Comparison of ENCODE assay signal across 36 cellular contexts in the genomic region with DNA sequence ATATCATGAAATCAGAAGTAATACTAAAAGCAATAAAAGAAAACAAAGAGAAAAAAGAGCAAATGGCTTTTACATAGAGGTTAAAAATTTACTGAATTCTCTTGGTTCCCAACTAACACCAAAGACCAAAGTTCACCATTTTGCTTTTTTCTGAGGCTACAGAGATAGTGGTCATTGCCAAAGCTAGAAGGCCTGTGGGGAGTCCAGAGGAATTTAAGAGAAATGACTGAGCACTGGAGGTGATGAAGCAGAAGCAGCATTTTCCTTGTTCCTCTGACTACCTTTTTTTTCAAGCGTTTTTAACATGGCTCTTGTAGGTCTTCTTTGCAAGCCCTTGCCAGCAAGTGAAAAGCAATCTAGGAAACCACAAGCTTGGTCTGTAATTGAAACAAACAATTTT.
"Had no signal": no experiment of that assay in that cellular context is flagged by ENCODE, and none has a peak within 500 bp of the region (broad histone marks: within the 10 kb centered on the region; RNA-seq: fewer than 3 reads in every experiment).

No MANE protein-coding gene starts in this region.

- H3K9me3 Mint-ChIP-seq: activated CD4-positive, alpha-beta memory T cell treated with anti-CD3 and anti-CD28 coated beads, Interleukin-2, amount 10 ng/mL, durations not matched to agents 7 days and 5 days; activated naive CD4-positive, alpha-beta T cell treated with anti-CD3 and anti-CD28 coated beads, Interleukin-2, amount 10 ng/mL, durations not matched to agents 7 days and 5 days; brain; T-cell had no signal

- DNase-seq: activated CD4-positive, alpha-beta memory T cell treated with anti-CD3 and anti-CD28 coated beads, Interleukin-2, amount 10 ng/mL, durations not matched to agents 7 days and 5 days; activated CD4-positive, alpha-beta T cell treated with anti-CD3 and anti-CD28 coated beads for 1 hour; activated CD4-positive, alpha-beta T cell treated with anti-CD3 and anti-CD28 coated beads for 48 hours; activated CD4-positive, CD25-positive, alpha-beta regulatory T cell; activated CD8-positive, alpha-beta memory T cell treated with anti-CD3 and anti-CD28 coated beads for 24 hours; activated CD8-positive, alpha-beta memory T cell treated with anti-CD3 and anti-CD28 coated beads, Interleukin-2, amount 10 ng/mL, durations not matched to agents 7 days and 5 days; activated CD8-positive, alpha-beta memory T cell treated with anti-CD3 and anti-CD28 coated beads, Interleukin-2, amount 50 U/mL, for 48 hours; activated effector memory CD4-positive, alpha-beta T cell treated with Interleukin-2 at 50 U/mL for 16 hours; activated naive CD4-positive, alpha-beta T cell treated with anti-CD3 and anti-CD28 coated beads, Interleukin-2, amount 10 ng/mL, durations not matched to agents 7 days and 5 days; activated naive CD8-positive, alpha-beta T cell treated with anti-CD3 and anti-CD28 coated beads, Interleukin-2, amount 50 U/mL, for 24 hours; activated T-cell treated with anti-CD3 and anti-CD28 coated beads, Interleukin-2, amount 50 U/mL, for 48 hours; anterior cingulate cortex; NCI-H1048; NCI-H1105 treated with DMSO at 0.1 percent for 48 hours; NCI-H1436; NCI-H1694; NCI-H1930; NCI-H2107; NCI-H2171; NCI-H510A; NCI-H526; NCI-H748 treated with DMSO at 0.1 percent for 48 hours; PC-9; SIG-M5; T-cell; T-helper 2 cell; T-helper 9 cell; WERI-Rb-1 had no signal

- H3K36me3 ChIP-seq: WERI-Rb-1 had no signal

- H3K27me3 Mint-ChIP-seq: brain had no signal

- FAIRE-seq: bronchial epithelial cell, K562, RCC 7860 had no signal

- H3K4me3 Mint-ChIP-seq: activated CD4-positive, alpha-beta memory T cell treated with anti-CD3 and anti-CD28 coated beads, Interleukin-2, amount 10 ng/mL, durations not matched to agents 7 days and 5 days; activated CD8-positive, alpha-beta memory T cell treated with anti-CD3 and anti-CD28 coated beads, Interleukin-2, amount 10 ng/mL, durations not matched to agents 7 days and 5 days; activated naive CD4-positive, alpha-beta T cell treated with anti-CD3 and anti-CD28 coated beads, Interleukin-2, amount 10 ng/mL, durations not matched to agents 7 days and 5 days; activated naive CD8-positive, alpha-beta T cell; activated naive CD8-positive, alpha-beta T cell treated with anti-CD3 and anti-CD28 coated beads, Interleukin-2, amount 50 U/mL, for 24 hours; brain; T-cell had no signal

- H3K4me3 ChIP-seq: K562, PC-9 had no signal

- ATAC-seq: activated CD8-positive, alpha-beta memory T cell treated with anti-CD3 and anti-CD28 coated beads, Interleukin-2, amount 10 ng/mL, durations not matched to agents 7 days and 5 days; activated naive CD8-positive, alpha-beta T cell treated with anti-CD3 and anti-CD28 coated beads, Interleukin-2, amount 50 U/mL, for 24 hours; K562; Right ventricle myocardium inferior; SK-N-SH treated with all-trans-retinoic acid at 6 μM for 48 hours; T-cell had no signal

- H3K27ac Mint-ChIP-seq: activated CD4-positive, alpha-beta memory T cell treated with anti-CD3 and anti-CD28 coated beads, Interleukin-2, amount 10 ng/mL, durations not matched to agents 7 days and 5 days; activated CD8-positive, alpha-beta memory T cell treated with anti-CD3 and anti-CD28 coated beads, Interleukin-2, amount 10 ng/mL, durations not matched to agents 7 days and 5 days; activated naive CD4-positive, alpha-beta T cell treated with anti-CD3 and anti-CD28 coated beads, Interleukin-2, amount 10 ng/mL, durations not matched to agents 7 days and 5 days; activated naive CD8-positive, alpha-beta T cell; activated naive CD8-positive, alpha-beta T cell treated with anti-CD3 and anti-CD28 coated beads, Interleukin-2, amount 50 U/mL, for 24 hours; brain; T-cell had no signal

- H3K4me2 ChIP-seq: PC-9 had no signal

- H3K36me3 Mint-ChIP-seq: activated naive CD4-positive, alpha-beta T cell treated with anti-CD3 and anti-CD28 coated beads, Interleukin-2, amount 10 ng/mL, durations not matched to agents 7 days and 5 days; activated naive CD8-positive, alpha-beta T cell; brain; T-cell had no signal

- H2AFZ ChIP-seq: PC-9 had no signal

- H3K27ac ChIP-seq: PC-9, RWPE1, WERI-Rb-1 had no signal
